ENCODE assay signal across 13 cellular contexts in genomic region chr19:51123381-51124186, GRCh38. TPM values are rescaled to one million over a fixed set of nuclear protein-coding genes. Genes with fewer than 3 reads are reported as not detected.
A peak's percentile ranks its signal among the peaks of the same experiment; 100 is the strongest.
DNase-seq lines count a peak whose midpoint lies in the region; ATAC-seq and TF ChIP-seq lines count a peak whose summit lies in the region.
"Had no signal": no experiment of that assay in that cellular context is flagged by ENCODE, and none has a peak within 500 bp of the region (broad histone marks: within the 10 kb centered on the region; RNA-seq: fewer than 3 reads in every experiment).

No MANE protein-coding gene starts in this region.

- DNase-seq in Peyer's patch (peak in 2 of 3 donors; percentile 33 to 60), epidermal melanocyte (ENCODE audit: insufficient read length, low spot score) (no peak), osteocyte (ENCODE audit: extremely low spot score, unreplicated experiment) (no peak), NCI-H2107 treated with DMSO at 0.1 percent for 48 hours (lab: John Stamatoyannopoulos, UW; ENCODE audit: unreplicated experiment) (no peak)
- DNase-seq in activated naive CD8-positive, alpha-beta T cell treated with anti-CD3 and anti-CD28 coated beads, Interleukin-2, amount 10 ng/mL, durations not matched to agents 7 days and 5 days: peak; percentile 64
- DNase-seq in naive thymus-derived CD8-positive, alpha-beta T cell: peak in 8 of 10 donors; percentile 22 to 81 (median 62)
- DNase-seq: dermis blood vessel endothelial cell, hippocampal formation, PC-3 had no signal

- H3K79me2 ChIP-seq in DOHH2 (ENCODE audit: control insufficient read depth, low read length): no peaks in the 10 kb centered on the region

- H3K9me3 ChIP-seq in DOHH2 (ENCODE audit: control insufficient read depth, insufficient read depth, low read length) (no peaks in the 10 kb centered on the region), Peyer's patch (no peaks in the 10 kb centered on the region)

- H3K4me3 Mint-ChIP-seq in activated naive CD8-positive, alpha-beta T cell treated with anti-CD3 and anti-CD28 coated beads, Interleukin-2, amount 10 ng/mL, durations not matched to agents 7 days and 5 days: peak overlapping the region; percentile 72
- H3K4me3 Mint-ChIP-seq in naive thymus-derived CD8-positive, alpha-beta T cell: peak overlapping the region; percentile 53 to 89 (median 81)
- H3K4me3 Mint-ChIP-seq in osteocyte (ENCODE audit: unreplicated experiment): no peak overlapping the region

- no peaks in the 10 kb centered on the region for H3K9me3 Mint-ChIP-seq in activated naive CD8-positive, alpha-beta T cell treated with anti-CD3 and anti-CD28 coated beads, Interleukin-2, amount 10 ng/mL, durations not matched to agents 7 days and 5 days
- peaks cover 0 to 2% (median 0%) of the 10 kb centered on the region in 9 donors for H3K9me3 Mint-ChIP-seq in naive thymus-derived CD8-positive, alpha-beta T cell
- H3K9me3 Mint-ChIP-seq in osteocyte (ENCODE audit: unreplicated experiment): no peaks in the 10 kb centered on the region

- H4K20me1 ChIP-seq in DOHH2 (ENCODE audit: control insufficient read depth, insufficient read depth, low read depth, low read length): no peaks in the 10 kb centered on the region

- no peaks in the 10 kb centered on the region for H3K27me3 ChIP-seq in DOHH2 (ENCODE audit: control insufficient read depth, low read length)
- H3K27me3 ChIP-seq in Peyer's patch: no peaks in the 10 kb centered on the region

- H3F3A ChIP-seq in DOHH2 (ENCODE audit: control insufficient read depth, insufficient read depth): peaks cover 22% of the 10 kb centered on the region

- H3K9me2 ChIP-seq in DOHH2 (replicated peaks; ENCODE audit: control insufficient read depth, low read length): no peaks in the 10 kb centered on the region

- no peaks in the 10 kb centered on the region for H3K27me3 Mint-ChIP-seq in activated naive CD8-positive, alpha-beta T cell treated with anti-CD3 and anti-CD28 coated beads, Interleukin-2, amount 10 ng/mL, durations not matched to agents 7 days and 5 days
- H3K27me3 Mint-ChIP-seq in naive thymus-derived CD8-positive, alpha-beta T cell: no peaks in the 10 kb centered on the region
- no peaks in the 10 kb centered on the region for H3K27me3 Mint-ChIP-seq in osteocyte (ENCODE audit: unreplicated experiment)

- H3K36me3 Mint-ChIP-seq in activated naive CD8-positive, alpha-beta T cell treated with anti-CD3 and anti-CD28 coated beads, Interleukin-2, amount 10 ng/mL, durations not matched to agents 7 days and 5 days: no peaks in the 10 kb centered on the region
- H3K36me3 Mint-ChIP-seq in naive thymus-derived CD8-positive, alpha-beta T cell: peaks cover 0 to 2% (median 0%) of the 10 kb centered on the region in 3 donors
- H3K36me3 Mint-ChIP-seq in osteocyte (ENCODE audit: unreplicated experiment): no peaks in the 10 kb centered on the region

- H3K36me3 ChIP-seq in DOHH2 (ENCODE audit: control insufficient read depth, low read length) (no peaks in the 10 kb centered on the region), Peyer's patch (no peaks in the 10 kb centered on the region)

- H3K4me2 ChIP-seq in DOHH2 (ENCODE audit: low read length): peak overlapping the region; percentile 84

- peak overlapping the region; percentile 96 for H3K27ac Mint-ChIP-seq in activated naive CD8-positive, alpha-beta T cell treated with anti-CD3 and anti-CD28 coated beads, Interleukin-2, amount 10 ng/mL, durations not matched to agents 7 days and 5 days
- peak overlapping the region; percentile 83 to 97 (median 94) for H3K27ac Mint-ChIP-seq in naive thymus-derived CD8-positive, alpha-beta T cell
- no peak overlapping the region for H3K27ac Mint-ChIP-seq in osteocyte (ENCODE audit: unreplicated experiment)

- POLR2A ChIA-PET in activated naive CD8-positive, alpha-beta T cell treated with anti-CD3 and anti-CD28 coated beads, Interleukin-2, amount 10 ng/mL, durations not matched to agents 7 days and 5 days (lab: Charles Lee): interaction anchor here (1.0 to 2.1 kb wide), 2 partner anchors 8 to 319 kb away, joined by 3 to 4 read pairs; no protein-coding TSS in a partner anchor
- POLR2A ChIA-PET in naive thymus-derived CD8-positive, alpha-beta T cell (lab: Charles Lee): interaction anchor here (0.6 to 3.3 kb wide), 6 partner anchors 8 to 244 kb away, joined by 3 to 19 read pairs (median 4); no protein-coding TSS in a partner anchor

- H3K27ac ChIP-seq in DOHH2 (ENCODE audit: low read depth, low read length) (peak overlapping the region; percentile 71), Peyer's patch (peak overlapping the region in 3 of 4 donors; percentile 38 to 46 (median 42))

- TF ChIP-seq POLR2A in Peyer's patch (IDR thresholded peaks at IDR 0.05): no peak

- H3K4me1 ChIP-seq in DOHH2 (ENCODE audit: control insufficient read depth, low read length) (peaks cover 62% of the 10 kb centered on the region), Peyer's patch (peaks cover 0 to 5% (median 0%) of the 10 kb centered on the region in 4 donors)

- no peak for TF ChIP-seq CTCF in DOHH2 (IDR thresholded peaks at IDR 0.05; ENCODE audit: low read depth, low read length, poor library complexity, severe bottlenecking)
- no peak for TF ChIP-seq CTCF in Peyer's patch (IDR thresholded peaks at IDR 0.05)
- TF ChIP-seq CTCF in osteocyte (IDR thresholded peaks at IDR 0.05): no peak

- H3K4me1 Mint-ChIP-seq in activated naive CD8-positive, alpha-beta T cell treated with anti-CD3 and anti-CD28 coated beads, Interleukin-2, amount 10 ng/mL, durations not matched to agents 7 days and 5 days: peaks cover 65% of the 10 kb centered on the region
- peaks cover 56 to 93% (median 86%) of the 10 kb centered on the region in 4 donors for H3K4me1 Mint-ChIP-seq in naive thymus-derived CD8-positive, alpha-beta T cell
- peaks cover 2% of the 10 kb centered on the region for H3K4me1 Mint-ChIP-seq in osteocyte (ENCODE audit: unreplicated experiment)

- ATAC-seq in activated naive CD8-positive, alpha-beta T cell treated with anti-CD3 and anti-CD28 coated beads, Interleukin-2, amount 10 ng/mL, durations not matched to agents 7 days and 5 days (ENCODE audit: low read depth): peak; percentile 90
- peak; percentile 92 to 98 for ATAC-seq in naive thymus-derived CD8-positive, alpha-beta T cell
- ATAC-seq in HG03280 (IDR thresholded peaks at IDR 0.05; ENCODE audit: unreplicated experiment): no peak
- ATAC-seq: PC-3 had no signal

- H3K4me3 ChIP-seq in DOHH2 (ENCODE audit: low read length): peak overlapping the region; percentile 58
- H3K4me3 ChIP-seq in Peyer's patch: no peak overlapping the region

RNA-seq across cellular contexts. Expression of gene SIGLEC9, which starts 1.1 kb away (rescaled TPM):
- 1 to 10 TPM in 2 of 4 donors, not detected in 2; 1.9 to 2.1 TPM for total RNA-seq in Peyer's patch
- 1 to 10 TPM; 1.3 to 2.0 TPM for total RNA-seq in activated naive CD8-positive, alpha-beta T cell treated with anti-CD3 and anti-CD28 coated beads, Interleukin-2, amount 10 ng/mL, durations not matched to agents 7 days and 5 days
- total RNA-seq in naive thymus-derived CD8-positive, alpha-beta T cell: 1 to 10 TPM; 1.3 to 2.4 TPM
- polyA plus RNA-seq in naive thymus-derived CD8-positive, alpha-beta T cell: 1 to 10 TPM in 1 of 3 donors, under 1 TPM in 2; 0.32 to 1.5 (median 0.83) TPM
- total RNA-seq in osteocyte: not detected in 2 replicates
- total RNA-seq: Daoy, dermis blood vessel endothelial cell, LHCN-M2, PC-3 had no signal

RNA-seq across cellular contexts. Expression of gene CTU1, which starts 15.4 kb away (rescaled TPM):
- total RNA-seq in Peyer's patch: 10 to 100 TPM in 1 of 4 donors, 1 to 10 TPM in 3; 4.4 to 10.0 (median 6.5) TPM
- total RNA-seq in activated naive CD8-positive, alpha-beta T cell treated with anti-CD3 and anti-CD28 coated beads, Interleukin-2, amount 10 ng/mL, durations not matched to agents 7 days and 5 days: 10 to 100 TPM in 1 of 2 experiments, 1 to 10 TPM in 1; 9.4 to 10.1 TPM
- 10 to 100 TPM in 1 of 2 experiments, 1 to 10 TPM in 1; 10.0 to 10.3 TPM for total RNA-seq in naive thymus-derived CD8-positive, alpha-beta T cell
- polyA plus RNA-seq in naive thymus-derived CD8-positive, alpha-beta T cell: 1 to 10 TPM; 2.4 to 9.3 (median 5.4) TPM
- 5.6 and 6.5 TPM in 2 replicates for total RNA-seq in osteocyte

RNA-seq across cellular contexts. Expression of gene SIGLEC7, which starts 18.5 kb away (rescaled TPM):
- total RNA-seq in Peyer's patch: not detected
- under 1 TPM; 0.33 to 0.40 TPM for total RNA-seq in activated naive CD8-positive, alpha-beta T cell treated with anti-CD3 and anti-CD28 coated beads, Interleukin-2, amount 10 ng/mL, durations not matched to agents 7 days and 5 days
- not detected for total RNA-seq in naive thymus-derived CD8-positive, alpha-beta T cell
- polyA plus RNA-seq in naive thymus-derived CD8-positive, alpha-beta T cell: under 1 TPM in 1 of 3 donors, not detected in 2; 0.68 TPM
- total RNA-seq in osteocyte: not detected in 2 replicates
- total RNA-seq: Daoy, dermis blood vessel endothelial cell, LHCN-M2, PC-3 had no signal

RNA-seq across cellular contexts. Expression of gene KLK14, which starts 40.9 kb away (rescaled TPM):
- total RNA-seq in Peyer's patch (1 to 10 TPM in 2 of 4 donors, not detected in 2; 1.1 to 6.6 TPM), osteocyte (not detected in 2 replicates)
- under 1 TPM; 0.72 to 0.91 TPM for total RNA-seq in activated naive CD8-positive, alpha-beta T cell treated with anti-CD3 and anti-CD28 coated beads, Interleukin-2, amount 10 ng/mL, durations not matched to agents 7 days and 5 days
- total RNA-seq in naive thymus-derived CD8-positive, alpha-beta T cell: 1 to 10 TPM; 1.1 to 1.5 TPM
- not detected for polyA plus RNA-seq in naive thymus-derived CD8-positive, alpha-beta T cell
- total RNA-seq: Daoy, dermis blood vessel endothelial cell, LHCN-M2, PC-3 had no signal

RNA-seq across cellular contexts. Expression of gene KLK13, which starts 58.7 kb away (rescaled TPM):
- total RNA-seq in Peyer's patch: 1 to 10 TPM in 3 of 4 donors, not detected in 1; 1.2 to 5.0 (median 1.3) TPM
- total RNA-seq in activated naive CD8-positive, alpha-beta T cell treated with anti-CD3 and anti-CD28 coated beads, Interleukin-2, amount 10 ng/mL, durations not matched to agents 7 days and 5 days: not detected
- not detected for total RNA-seq in naive thymus-derived CD8-positive, alpha-beta T cell
- not detected for polyA plus RNA-seq in naive thymus-derived CD8-positive, alpha-beta T cell
- total RNA-seq in osteocyte: not detected in 2 replicates
- total RNA-seq: Daoy, dermis blood vessel endothelial cell, LHCN-M2, PC-3 had no signal

Comparison
In these comparisons a context has a peak if more than half of its experiments do, and no peak if none do; other contexts are left out.
1. DNase-seq: peak in Peyer's patch (2 of 3), activated naive CD8-positive, alpha-beta T cell treated with anti-CD3 and anti-CD28 coated beads, Interleukin-2, amount 10 ng/mL, durations not matched to agents 7 days and 5 days (single experiment) and naive thymus-derived CD8-positive, alpha-beta T cell (8 of 10); none in epidermal melanocyte (single experiment), osteocyte (single experiment) and NCI-H2107 treated with DMSO at 0.1 percent for 48 hours (single experiment).